ENCODE assay signal across 1 cellular context in genomic region chr11:119741369-119742262, GRCh38.
TF ChIP-seq lines count a peak whose summit lies in the region.

No MANE protein-coding gene starts in this region.

TF ChIP-seq in GM12878, 131 proteins besides CTCF, POLR2A, EP300 and RAD21 (continued from another document):
- TF ChIP-seq ZBTB4 (CRISPR knock-in tag; IDR thresholded peaks at IDR 0.05) (no peak), BCL3 (IDR thresholded peaks at IDR 0.05; ENCODE audit: borderline replicate concordance, insufficient read depth, low read depth, low read length, poor library complexity, severe bottlenecking) (no peak), MEF2B (IDR thresholded peaks at IDR 0.05; ENCODE audit: partially characterized antibody, poor library complexity, severe bottlenecking) (no peak), YY1 (IDR thresholded peaks at IDR 0.05; ENCODE audit: low read depth, low read length) (peak; percentile 13; the same call in 1 of the 2 replicates), TAF1 (IDR thresholded peaks at IDR 0.05; ENCODE audit: borderline replicate concordance, low read depth, low read length) (no peak), IRF4 (IDR thresholded peaks at IDR 0.05; ENCODE audit: low read depth, low read length) (no peak), GATAD2B (conservative IDR thresholded peaks at IDR 0.05; ENCODE audit: low read depth) (0 out of 2 replicates have a peak, but pooled peaks have one; percentile 35), DPF2 (IDR thresholded peaks at IDR 0.05) (0 out of 2 replicates have a peak, but pooled peaks have one; percentile 21), BCLAF1 (IDR thresholded peaks at IDR 0.05) (no peak), IKZF1 (conservative IDR thresholded peaks at IDR 0.05) (peak; percentile 40; the same call in 1 of the 2 replicates), CREM (IDR thresholded peaks at IDR 0.05; ENCODE audit: low read depth) (no peak)
TF ChIP-seq in GM12878: peak in this region for 8.
